Comparison of ENCODE assay signal across 5 cellular contexts in genomic region chr10:32978091-32978809, GRCh38. TPM values are rescaled to one million over a fixed set of nuclear protein-coding genes. Genes with fewer than 3 reads are reported as not detected.
DNase-seq lines count a peak whose midpoint lies in the region; ATAC-seq, FAIRE-seq and TF ChIP-seq lines count a peak whose summit lies in the region.
"Not testable (repeated sequence)": the region's sequence is repeated elsewhere in the genome, so short reads cannot be mapped to it uniquely, and the experiment has no call there.

No MANE protein-coding gene starts in this region.

- CTCF ChIA-PET in HEK293 (lab: Yijun Ruan, JAX), result interaction anchor here (0.6 kb wide), 1 partner anchor 1660 kb away, joined by 3 read pairs; no protein-coding TSS in a partner anchor
- CTCF ChIA-PET in IMR-90 (lab: Yijun Ruan, JAX); Panc1 (lab: Charles Lee); K562 (lab: Yijun Ruan, JAX; ENCODE audit: low intra/inter-chr PET ratio): not testable (repeated sequence)

- peaks cover 44% of the 10 kb centered on the region for H3F3A ChIP-seq in GM23248 (ENCODE audit: insufficient read depth)

- H3K36me3 ChIP-seq in GM23248 (ENCODE audit: low read depth); HEK293 (ENCODE audit: control insufficient read depth in 2 of 2, insufficient read depth in 1 of 2, low read length in 2 of 2); IMR-90 (ENCODE audit: control insufficient read depth, insufficient read depth, low read length); Panc1 (ENCODE audit: control insufficient read depth, insufficient read depth, low read length); K562 (ENCODE audit: control insufficient read depth, insufficient read depth, low read length): not testable (repeated sequence)

- not testable (repeated sequence) for H3K9me2 ChIP-seq in GM23248 (ENCODE audit: insufficient read depth)

- H4K91ac ChIP-seq in IMR-90 (ENCODE audit: insufficient read depth, low read depth, low read length), result not testable (repeated sequence)

- H3K4me3 ChIP-seq in GM23248; HEK293 (ENCODE audit: low read depth, low read length); IMR-90 (ENCODE audit: insufficient read depth, low read depth, low read length); Panc1 (ENCODE audit: low read depth in 2 of 2, low read length in 2 of 2); K562: not testable (repeated sequence)

- not testable (repeated sequence) for H3K56ac ChIP-seq in IMR-90 (ENCODE audit: extremely low read depth, insufficient read depth, low read length)

- H3K4me2 ChIP-seq in GM23248 (ENCODE audit: unreplicated experiment); IMR-90 (ENCODE audit: low read depth, low read length); K562 (ENCODE audit: insufficient read depth, low read length): not testable (repeated sequence)

- not testable (repeated sequence) for TF ChIP-seq RAD21 in IMR-90 (IDR thresholded peaks at IDR 0.05; ENCODE audit: low read length); K562 (CRISPR knock-in tag; conservative IDR thresholded peaks at IDR 0.05 in 1 of 2, IDR thresholded peaks at IDR 0.05 in 1 of 2)

- not testable (repeated sequence) for TF ChIP-seq CTCF in HEK293 (tag by site-specific recombination; IDR thresholded peaks at IDR 0.05); IMR-90 (conservative IDR thresholded peaks at IDR 0.05; ENCODE audit: low read depth, low read length); Panc1 (IDR thresholded peaks at IDR 0.05); K562 (IDR thresholded peaks at IDR 0.05 in 2 of 3, conservative IDR thresholded peaks at IDR 0.05 in 1 of 3; ENCODE audit: insufficient read depth in 2 of 3, low read depth in 1 of 3, low read length in 3 of 3)

- POLR2A ChIA-PET in HEK293 (lab: Yijun Ruan, JAX); IMR-90 (lab: Charles Lee; ENCODE audit: unreplicated experiment); Panc1 (lab: Charles Lee): not testable (repeated sequence)
- POLR2A ChIA-PET in K562 (lab: Yijun Ruan, JAX), result interaction anchor here (0.8 kb wide), 1 partner anchor 53 kb away, joined by 3 read pairs; no protein-coding TSS in a partner anchor

- TF ChIP-seq EP300 in K562 (IDR thresholded peaks at IDR 0.05; ENCODE audit: low read length), result not testable (repeated sequence)

- H4K8ac ChIP-seq in IMR-90 (ENCODE audit: low read depth in 2 of 2, low read length in 2 of 2), result not testable (repeated sequence)

- not testable (repeated sequence) for H2AFZ ChIP-seq in GM23248; IMR-90 (replicated peaks; ENCODE audit: low read length, poor library complexity); K562 (ENCODE audit: low read depth, low read length)

- H2AK9ac ChIP-seq in IMR-90 (replicated peaks; ENCODE audit: low read depth, low read length, poor library complexity), result not testable (repeated sequence)

- H3K18ac ChIP-seq in IMR-90 (ENCODE audit: low read depth, low read length), result not testable (repeated sequence)

- not testable (repeated sequence) for DNase-seq in GM23248; IMR-90; Panc1 (ENCODE audit: low read depth, low spot score); K562 (ENCODE audit: extremely low read depth in 1 of 4, low spot score in 3 of 4)

- H3K27ac ChIP-seq in GM23248, result peak overlapping the region; percentile 100; the same call in 1 of the 2 replicates
- H3K27ac ChIP-seq in HEK293 (ENCODE audit: extremely low read depth, low read depth, low read length); IMR-90 (ENCODE audit: insufficient read depth, low read length); K562 (ENCODE audit: extremely low read depth, low read depth, low read length): not testable (repeated sequence)
- peak overlapping the region; percentile 75 for H3K27ac ChIP-seq in Panc1 (ENCODE audit: low read length)

- H2BK120ac ChIP-seq in IMR-90 (ENCODE audit: low read depth, low read length), result not testable (repeated sequence)

- not testable (repeated sequence) for H4K20me1 ChIP-seq in GM23248 (ENCODE audit: insufficient read depth); IMR-90 (ENCODE audit: insufficient read depth, low read length); K562 (replicated peaks; ENCODE audit: control insufficient read depth, insufficient read depth, low read length)

- ATAC-seq in IMR-90 (ENCODE audit: low read depth); Panc1; K562: not testable (repeated sequence)

- not testable (repeated sequence) for H3K23ac ChIP-seq in IMR-90 (ENCODE audit: low read depth, low read length)

- not testable (repeated sequence) for H4K5ac ChIP-seq in IMR-90 (ENCODE audit: low read depth, low read length)

- not testable (repeated sequence) for H3K27me3 ChIP-seq in GM23248 (replicated peaks; ENCODE audit: insufficient read depth); IMR-90 (ENCODE audit: control insufficient read depth, insufficient read depth, low read length); Panc1 (ENCODE audit: control insufficient read depth, insufficient read depth, low read length); K562 (ENCODE audit: control insufficient read depth in 2 of 2, insufficient read depth in 2 of 2, low read length in 2 of 2)

- H3K9me3 ChIP-seq in GM23248 (ENCODE audit: low read depth); HEK293 (ENCODE audit: control insufficient read depth, insufficient read depth, low read depth, low read length); IMR-90 (ENCODE audit: control insufficient read depth, insufficient read depth, low read length); Panc1 (ENCODE audit: control insufficient read depth, insufficient read depth, low read depth, low read length); K562 (replicated peaks; ENCODE audit: control insufficient read depth, insufficient read depth, low read depth, low read length): not testable (repeated sequence)

- not testable (repeated sequence) for H2AK5ac ChIP-seq in IMR-90 (ENCODE audit: low read depth, low read length)

- TF ChIP-seq POLR2A in IMR-90 (IDR thresholded peaks at IDR 0.05; ENCODE audit: low read depth, low read length); K562 (conservative IDR thresholded peaks at IDR 0.05): not testable (repeated sequence)

- H3K14ac ChIP-seq in IMR-90 (replicated peaks; ENCODE audit: low read depth, low read length), result not testable (repeated sequence)

- not testable (repeated sequence) for H2BK5ac ChIP-seq in IMR-90 (ENCODE audit: low read depth, low read length, poor library complexity, severe bottlenecking)

- not testable (repeated sequence) for H3K79me2 ChIP-seq in GM23248 (ENCODE audit: insufficient read depth); K562 (ENCODE audit: control insufficient read depth, insufficient read depth, low read length)

- WGBS in GM23248 (ENCODE audit: low coverage in 1 of 2, low lambda C conversion rate in 2 of 2, missing lambda C conversion rate in 2 of 2), 2 experiments, result 93 to 96% methylated on average over 4 of the region's 4 CpGs
- WGBS in IMR-90 (ENCODE audit: extremely low coverage in 2 of 2, insufficient read length in 1 of 2), 2 experiments, result no CpG with 5 or more reads among the region's 4 CpGs
- 65% methylated on average over 4 of the region's 4 CpGs for WGBS in K562 (ENCODE audit: insufficient coverage, low coverage, missing lambda C conversion rate)

- not testable (repeated sequence) for FAIRE-seq in K562 (lab: Jason Lieb, UNC)

- H3K79me1 ChIP-seq in IMR-90 (ENCODE audit: low read depth in 1 of 2, low read length in 2 of 2), result not testable (repeated sequence)

- in situ Hi-C loops in GM23248 (cut with MboI); IMR-90 (cut with MboI; ENCODE audit: low sequenced_read_pairs); Panc1 (cut with HindIII; ENCODE audit: low pct_unique_long_range_greater_than_20kb, low sequenced_read_pairs); K562 (cut with MboI): not testable (repeated sequence)

- not testable (repeated sequence) for H3K9me1 ChIP-seq in IMR-90 (ENCODE audit: insufficient read depth, low read length); K562 (ENCODE audit: control insufficient read depth, insufficient read depth, low read length)

- H2BK15ac ChIP-seq in IMR-90 (ENCODE audit: low read depth, low read length), result peak overlapping the region; percentile 42; the same call in 2 of the 3 replicates

- H3K9ac ChIP-seq in GM23248; IMR-90 (ENCODE audit: low read depth, low read length); K562 (ENCODE audit: insufficient read depth in 1 of 2, low read depth in 2 of 2, low read length in 2 of 2): not testable (repeated sequence)

- H3K4me1 ChIP-seq in GM23248 (ENCODE audit: insufficient read depth) (peaks cover 38% of the 10 kb centered on the region), IMR-90 (ENCODE audit: control insufficient read depth, insufficient read depth, low read length) (peaks cover 14% of the 10 kb centered on the region), Panc1 (ENCODE audit: control insufficient read depth, insufficient read depth, low read length) (peaks cover 41% of the 10 kb centered on the region), K562 (replicated peaks in 1 of 2; ENCODE audit: control insufficient read depth in 2 of 2, insufficient read depth in 2 of 2, low read length in 2 of 2) (peaks cover 27 to 29% of the 10 kb centered on the region in 2 experiments)
- not testable (repeated sequence) for H3K4me1 ChIP-seq in HEK293 (ENCODE audit: control insufficient read depth, insufficient read depth, low read length)

- not testable (repeated sequence) for H2BK20ac ChIP-seq in IMR-90 (ENCODE audit: low read depth, low read length)

- BruUV-seq in IMR-90 (replicated peaks; lab: Mats Ljungman, UMichigan); Panc1 (replicated peaks; lab: Mats Ljungman, UMichigan); K562 (replicated peaks; lab: Mats Ljungman, UMichigan): not testable (repeated sequence)

- dilution Hi-C loops in IMR-90 (cut with HindIII; ENCODE audit: low sequenced_read_pairs, unreplicated experiment), result not testable (repeated sequence)

- intact Hi-C loops in IMR-90 (cut with micrococcal nuclease); Panc1 (cut with micrococcal nuclease; ENCODE audit: unreplicated experiment); K562 (cut with micrococcal nuclease): not testable (repeated sequence)

- not testable (repeated sequence) for H3K4ac ChIP-seq in IMR-90 (ENCODE audit: low read depth, low read length)

RNA-seq across cellular contexts. Expression of gene ITGB1, which starts 20.2 kb away (rescaled TPM):
- total RNA-seq in GM23248 (2014; rRNA removed; shearing (Covaris generic)), result 5,235 and 7,382 TPM in 2 replicates
- 3,297 and 3,318 TPM in 2 replicates for polyA plus RNA-seq in GM23248 (2016; fragmentation: Nextera tagmentation; extraction: Ambion mirVana)
- total RNA-seq in IMR-90 (2012; rRNA removed), result 1,331 and 2,388 TPM in 2 replicates
- polyA plus RNA-seq in IMR-90 (2012; rRNA removed), result 1,631 and 2,066 TPM in 2 replicates
- polyA plus RNA-seq in IMR-90 (2012; cell fraction: cytosol; rRNA removed), result 248 and 281 TPM in 2 replicates
- polyA plus RNA-seq in IMR-90 (2012; cell fraction: nucleus; rRNA removed; ENCODE audit: low replicate concordance), result 53.9 and 506 TPM in 2 replicates
- total RNA-seq in Panc1 (2021; ENCODE audit: unreplicated experiment), result 803 TPM
- 484 TPM for polyA plus RNA-seq in Panc1 (2012; ENCODE audit: insufficient read length)
- 67.4 and 220 TPM in 2 replicates for total RNA-seq in K562 (2011; cell fraction: chromatin; rRNA removed; ENCODE audit: low replicate concordance)
- total RNA-seq in K562 (2011; cell fraction: nucleolus; rRNA removed), result 103 and 140 TPM in 2 replicates
- 195 and 215 TPM in 2 replicates for total RNA-seq in K562 (2011; cell fraction: nucleoplasm; rRNA removed)
- 173 and 176 TPM in 2 replicates for total RNA-seq in K562 (2014; rRNA removed)
- 172 and 199 TPM in 2 replicates for total RNA-seq in K562 (2014; rRNA removed; fragmentation: Illumina TruSeq; extraction: Trizol)
- 175 and 190 TPM in 2 replicates for total RNA-seq in K562 (2015; rRNA removed; fragmentation: Illumina TruSeq; extraction: Trizol)
- total RNA-seq in K562 (2021), result 155 and 160 TPM in 2 replicates
- polyA plus RNA-seq in K562 (2011; rRNA removed), result 135 and 194 TPM in 2 replicates
- polyA plus RNA-seq in K562 (2011; cell fraction: cytosol; rRNA removed), result 28.8 and 90.8 TPM in 2 replicates
- 26.1 and 44.3 TPM in 2 replicates for polyA plus RNA-seq in K562 (2011; cell fraction: nucleus; rRNA removed)
- polyA plus RNA-seq in K562 (2012), result 135 and 173 TPM in 2 replicates
- 144 and 149 TPM in 2 replicates for polyA plus RNA-seq in K562 (2014; fragmentation: Illumina TruSeq; extraction: Trizol)
- 10 to 100 TPM; 40.2 to 61.9 TPM for polyA plus RNA-seq in K562 (2014; fragmentation: Nextera tagmentation; extraction: Ambion mirVana)
- 133 and 150 TPM in 2 replicates for polyA plus RNA-seq in K562 (2014; rRNA removed)
- polyA minus RNA-seq in K562 (2011; rRNA and poly(A)+ RNA removed), result 277 and 287 TPM in 2 replicates
- polyA minus RNA-seq in K562 (2011; cell fraction: cytosol; rRNA and poly(A)+ RNA removed), result 83.6 and 105 TPM in 2 replicates
- 35.9 and 78.5 TPM in 2 replicates for polyA minus RNA-seq in K562 (2011; cell fraction: nucleus; rRNA and poly(A)+ RNA removed)
